In genomic region chr9:37464006-37464405, GRCh38 we compare ENCODE assay signal across 1 cellular context.
TF ChIP-seq lines count a peak whose summit lies in the region.

No MANE protein-coding gene starts in this region.

TF ChIP-seq in IMR-90, 13 proteins besides CTCF, POLR2A, EP300 and RAD21:
- no peak for TF ChIP-seq ELK1 (IDR thresholded peaks at IDR 0.05; ENCODE audit: borderline replicate concordance, low read depth, low read length)
- no peak for TF ChIP-seq SMC3 (IDR thresholded peaks at IDR 0.05; ENCODE audit: low read depth, low read length)
- no peak for TF ChIP-seq CHD1 (IDR thresholded peaks at IDR 0.05; ENCODE audit: low read depth, low read length)
- TF ChIP-seq NFE2L2 (IDR thresholded peaks at IDR 0.05; ENCODE audit: low read depth, low read length), result no peak
- TF ChIP-seq RFX5 (IDR thresholded peaks at IDR 0.05; ENCODE audit: low read depth, low read length), result no peak
- no peak for TF ChIP-seq FOS (IDR thresholded peaks at IDR 0.05; ENCODE audit: low read depth, low read length)
- TF ChIP-seq MXI1 (IDR thresholded peaks at IDR 0.05; ENCODE audit: borderline replicate concordance, low read depth, low read length), result no peak
- no peak for TF ChIP-seq MAFK (IDR thresholded peaks at IDR 0.05; ENCODE audit: low read depth, low read length)
- no peak for TF ChIP-seq CEBPB (IDR thresholded peaks at IDR 0.05; ENCODE audit: low read depth, low read length)
- no peak for TF ChIP-seq RCOR1 (IDR thresholded peaks at IDR 0.05; ENCODE audit: insufficient replicate concordance, low read length)
- no peak for TF ChIP-seq USF2 (IDR thresholded peaks at IDR 0.05; ENCODE audit: low read depth, low read length)
- no peak for TF ChIP-seq BHLHE40 (IDR thresholded peaks at IDR 0.05; ENCODE audit: low read depth, low read length)
- TF ChIP-seq MAZ (IDR thresholded peaks at IDR 0.05; ENCODE audit: borderline replicate concordance, low read depth, low read length), result no peak
